14 cellular contexts compared by ENCODE assay signal in the genomic region with DNA sequence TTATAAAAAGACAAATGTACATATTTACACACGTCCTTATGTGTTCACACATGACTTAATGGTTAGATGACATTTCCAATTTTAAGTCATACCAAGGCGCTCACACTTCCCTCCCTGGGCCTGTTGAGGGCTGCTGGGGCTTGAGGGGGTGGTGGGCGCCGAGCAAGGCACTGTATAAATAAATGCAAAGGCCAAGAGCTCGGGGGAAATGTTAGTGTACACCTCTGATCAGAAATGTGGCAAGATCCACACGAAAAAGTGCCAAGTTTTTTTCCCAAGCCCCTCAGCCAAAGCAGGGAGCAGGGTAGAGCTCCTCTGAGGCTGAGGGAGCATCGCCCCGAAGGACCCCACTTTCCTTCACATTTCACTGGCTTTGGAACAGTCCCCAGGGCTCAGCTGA. TPM values are rescaled to one million over a fixed set of nuclear protein-coding genes. Genes with fewer than 3 reads are reported as not detected.
DNase-seq lines count a peak whose midpoint lies in the region; ATAC-seq and TF ChIP-seq lines count a peak whose summit lies in the region.
"Had no signal": no experiment of that assay in that cellular context is flagged by ENCODE, and none has a peak within 500 bp of the region (broad histone marks: within the 10 kb centered on the region; RNA-seq: fewer than 3 reads in every experiment).

No MANE protein-coding gene starts in this region.

- intact Hi-C loops in left colon (cut with DNase I, micrococcal nuclease): no loop called here
- intact Hi-C loops in tibial artery (cut with DNase I; ENCODE audit: low total_unique reads): no loop called here

- no peak overlapping the region for H3K27ac ChIP-seq in tibial artery
- H3K27ac ChIP-seq: body of pancreas, hepatocyte, prostate gland, SJSA1, thoracic aorta had no signal

- H3K27me3 ChIP-seq in tibial artery: no peaks in the 10 kb centered on the region
- H3K27me3 ChIP-seq: body of pancreas, hepatocyte, SJSA1 had no signal

- no peak for ATAC-seq in left colon
- ATAC-seq in GM21515 (IDR thresholded peaks at IDR 0.05; ENCODE audit: unreplicated experiment): no peak
- ATAC-seq: body of pancreas had no signal

- H3K4me1 ChIP-seq in tibial artery: peaks cover 0 to 18% (median 10%) of the 10 kb centered on the region in 4 donors

- H3K9me3 ChIP-seq in tibial artery: no peaks in the 10 kb centered on the region
- H3K9me3 ChIP-seq: body of pancreas, prostate gland, SJSA1, thoracic aorta had no signal

- no peak overlapping the region for H3K4me3 ChIP-seq in tibial artery
- H3K4me3 ChIP-seq: body of pancreas, hepatocyte, prostate gland, SJSA1, thoracic aorta had no signal

- peak; percentile 62 for DNase-seq in activated effector memory CD4-positive, alpha-beta T cell treated with anti-CD3 and anti-CD28 coated beads, Interleukin-2, amount 50 U/mL, for 16 hours
- no peak for DNase-seq in activated effector memory CD4-positive, alpha-beta T cell treated with Interleukin-2 at 50 U/mL for 16 hours
- peak; percentile 16 for DNase-seq in activated CD8-positive, alpha-beta memory T cell treated with anti-CD3 and anti-CD28 coated beads, Interleukin-2, amount 50 U/mL, for 4 hours
- DNase-seq in left colon: peak; percentile 3 to 12
- peak; percentile 6 to 44 for DNase-seq in tibial artery
- DNase-seq in HuH-7 (ENCODE audit: low spot score): no peak
- DNase-seq in NCI-H2107 (lab: John Stamatoyannopoulos, UW): no peak
- DNase-seq: body of pancreas, NCI-H1436 had no signal

- H3K36me3 ChIP-seq in tibial artery: peaks cover 11 to 66% (median 58%) of the 10 kb centered on the region in 3 donors

- no peak for TF ChIP-seq CTCF in tibial artery (IDR thresholded peaks at IDR 0.05)

RNA-seq across cellular contexts. Expression of a gene that starts 7.5 kb away (rescaled TPM):
- total RNA-seq in left colon: 100 to 1,000 TPM in 1 of 2 donors, 10 to 100 TPM in 1; 97.7 to 126 TPM

Comparison
In these comparisons a context has a peak if more than half of its experiments do, and no peak if none do; other contexts are left out.
1. DNase-seq: peak in activated effector memory CD4-positive, alpha-beta T cell treated with anti-CD3 and anti-CD28 coated beads, Interleukin-2, amount 50 U/mL, for 16 hours (single experiment), activated CD8-positive, alpha-beta memory T cell treated with anti-CD3 and anti-CD28 coated beads, Interleukin-2, amount 50 U/mL, for 4 hours (single experiment), left colon (2 of 2) and tibial artery (2 of 2); none in activated effector memory CD4-positive, alpha-beta T cell treated with Interleukin-2 at 50 U/mL for 16 hours (single experiment), HuH-7 (single experiment) and NCI-H2107 (single experiment).